7 cellular contexts compared by ENCODE assay signal in genomic region chr11:22432331-22433065, GRCh38.
DNase-seq lines count a peak whose midpoint lies in the region; ATAC-seq lines count a peak whose summit lies in the region.

No MANE protein-coding gene starts in this region.

- peak overlapping the region; percentile 61 for H3K4me3 Mint-ChIP-seq in activated naive CD8-positive, alpha-beta T cell treated with anti-CD3 and anti-CD28 coated beads for 36 hours

- H3K9me3 ChIP-seq in right cardiac atrium (ENCODE audit: control insufficient read depth, low read length) = no peaks in the 10 kb centered on the region

- no peaks in the 10 kb centered on the region for H3K36me3 Mint-ChIP-seq in activated naive CD8-positive, alpha-beta T cell treated with anti-CD3 and anti-CD28 coated beads for 36 hours

- H3K9me3 Mint-ChIP-seq in activated naive CD8-positive, alpha-beta T cell treated with anti-CD3 and anti-CD28 coated beads for 36 hours = peaks cover 4% of the 10 kb centered on the region

- peak; percentile 7 for DNase-seq in activated naive CD8-positive, alpha-beta T cell treated with anti-CD3 and anti-CD28 coated beads for 36 hours
- DNase-seq in right cardiac atrium = peak; percentile 51 to 80 (median 79)
- DNase-seq in renal cortical epithelial cell (ENCODE audit: low read depth) = peak; percentile 21
- DNase-seq in KBM-7 = no peak

- peaks cover 15% of the 10 kb centered on the region for H3K4me1 Mint-ChIP-seq in activated naive CD8-positive, alpha-beta T cell treated with anti-CD3 and anti-CD28 coated beads for 36 hours

- peaks cover 51% of the 10 kb centered on the region for H3K27me3 Mint-ChIP-seq in activated naive CD8-positive, alpha-beta T cell treated with anti-CD3 and anti-CD28 coated beads for 36 hours

- ATAC-seq in HG02938 (IDR thresholded peaks at IDR 0.05; ENCODE audit: unreplicated experiment) = peak; percentile 55
- peak; percentile 73 to 86 for ATAC-seq in right cardiac atrium
- ATAC-seq in HG03139 (IDR thresholded peaks at IDR 0.05; ENCODE audit: unreplicated experiment) = no peak
- ATAC-seq in GM19324 (IDR thresholded peaks at IDR 0.05; ENCODE audit: low FRiP score, unreplicated experiment) = no peak

- H3K27ac ChIP-seq in right cardiac atrium (ENCODE audit: low read length) = no peak overlapping the region

- no peak overlapping the region for H3K27ac Mint-ChIP-seq in activated naive CD8-positive, alpha-beta T cell treated with anti-CD3 and anti-CD28 coated beads for 36 hours

- peak overlapping the region; percentile 63 for H3K4me3 ChIP-seq in right cardiac atrium (ENCODE audit: low read length)

- 2% methylated on average over 37 of the region's 37 CpGs for WGBS in right cardiac atrium

- intact Hi-C loops in right cardiac atrium (cut with DNase I) = no loop called here

- no peaks in the 10 kb centered on the region for H3K27me3 ChIP-seq in right cardiac atrium (ENCODE audit: control insufficient read depth, insufficient read depth)

- H3K4me1 ChIP-seq in right cardiac atrium (ENCODE audit: control insufficient read depth, insufficient read depth, low read length) = peaks cover 2% of the 10 kb centered on the region

- in situ Hi-C loops in KBM-7 (cut with MboI; ENCODE audit: low pct_unique_long_range_greater_than_20kb, low sequenced_read_pairs) = no loop called here

Comparison
In these comparisons a context has a peak if more than half of its experiments do, and no peak if none do; other contexts are left out.
1. ATAC-seq: peak in HG02938 (single experiment) and right cardiac atrium (2 of 2); none in HG03139 (single experiment) and GM19324 (single experiment).